15 cellular contexts compared by ENCODE assay signal in genomic region chr5:110063640-110064592, GRCh38.
DNase-seq lines count a peak whose midpoint lies in the region; ATAC-seq and TF ChIP-seq lines count a peak whose summit lies in the region.
"Had no signal": no experiment of that assay in that cellular context is flagged by ENCODE, and none has a peak within 500 bp of the region (broad histone marks: within the 10 kb centered on the region; RNA-seq: fewer than 3 reads in every experiment).

No MANE protein-coding gene starts in this region.

- DNase-seq in AG08395 (ENCODE audit: low spot score): peak; percentile 39
- DNase-seq in HCEC 1CT: peak; percentile 43
- peak; percentile 57 for DNase-seq in amniotic epithelial cell (ENCODE audit: low read depth)
- peak; percentile 37 for DNase-seq in iris pigment epithelial cell (ENCODE audit: low read depth)
- DNase-seq in WERI-Rb-1: no peak
- DNase-seq in omental fat pad (ENCODE audit: low spot score): no peak
- no peak for DNase-seq in cerebellum (ENCODE audit: low spot score)
- DNase-seq: C1 segment of cervical spinal cord; DMS79; effector memory CD4-positive, alpha-beta T cell; kidney; NCI-H1105 treated with DMSO at 0.1 percent for 48 hours had no signal

- no peak for ATAC-seq in omental fat pad (ENCODE audit: low FRiP score)
- no peak for ATAC-seq in HG03139 (IDR thresholded peaks at IDR 0.05; ENCODE audit: unreplicated experiment)
- ATAC-seq: HCT116 had no signal

- H3K27me3 ChIP-seq in WERI-Rb-1 (ENCODE audit: insufficient read depth, low read depth, severe bottlenecking): no peaks in the 10 kb centered on the region
- H3K27me3 ChIP-seq: breast epithelium had no signal

- no peak overlapping the region for H3K4me3 ChIP-seq in WERI-Rb-1 (ENCODE audit: low read depth, low read length)
- H3K4me3 ChIP-seq: breast epithelium had no signal

- H3K9me3 ChIP-seq in WERI-Rb-1 (ENCODE audit: severe bottlenecking): no peaks in the 10 kb centered on the region

- no peak overlapping the region for H3K27ac ChIP-seq in WERI-Rb-1
- H3K27ac ChIP-seq: breast epithelium had no signal

- TF ChIP-seq CTCF in WERI-Rb-1 (IDR thresholded peaks at IDR 0.05; ENCODE audit: low read depth, low read length): no peak
- TF ChIP-seq CTCF in omental fat pad (IDR thresholded peaks at IDR 0.05): no peak

- peaks cover 3% of the 10 kb centered on the region; the same call in 1 of the 2 replicates for H3K36me3 ChIP-seq in WERI-Rb-1
- H3K36me3 ChIP-seq: breast epithelium had no signal

Comparison
In these comparisons a context has a peak if more than half of its experiments do, and no peak if none do; other contexts are left out.
1. DNase-seq: peak in AG08395 (single experiment), HCEC 1CT (single experiment), amniotic epithelial cell (single experiment) and iris pigment epithelial cell (single experiment); none in WERI-Rb-1 (single experiment), omental fat pad (single experiment) and cerebellum (single experiment).